ENCODE assay signal across 23 cellular contexts in the genomic region with DNA sequence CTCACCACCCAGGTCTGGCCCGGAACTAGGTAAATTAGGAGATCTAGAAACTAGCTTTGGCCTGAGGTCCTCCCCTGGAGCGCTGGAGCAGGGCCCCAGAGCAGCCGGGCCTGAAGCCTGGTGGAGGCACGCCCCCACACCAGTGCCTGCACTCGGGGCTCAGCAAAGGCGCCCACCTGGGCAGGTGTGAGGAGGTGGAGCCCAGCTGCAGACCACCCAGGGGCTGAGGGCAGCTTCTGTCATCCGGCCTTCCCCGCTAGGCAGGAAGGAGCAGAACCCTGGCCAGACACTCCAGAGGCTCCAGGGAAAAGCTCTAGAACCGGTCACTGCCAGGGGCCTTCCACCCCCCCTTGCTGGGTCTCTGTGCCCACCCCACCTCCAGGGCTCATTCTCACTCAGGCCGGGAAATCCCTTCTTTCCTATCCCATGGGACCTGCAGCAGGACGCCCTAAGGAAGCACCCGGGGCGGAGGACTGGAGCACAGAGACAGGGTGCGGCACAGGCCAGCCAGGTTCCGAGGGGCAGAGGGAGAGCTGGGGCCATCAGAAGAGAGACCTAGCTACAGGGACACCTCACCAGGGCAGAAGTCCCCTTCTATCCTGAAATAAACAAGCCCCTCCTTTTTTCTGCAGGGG.
DNase-seq lines count a peak whose midpoint lies in the region; ATAC-seq, FAIRE-seq and TF ChIP-seq lines count a peak whose summit lies in the region.
"Had no signal": no experiment of that assay in that cellular context is flagged by ENCODE, and none has a peak within 500 bp of the region (broad histone marks: within the 10 kb centered on the region; RNA-seq: fewer than 3 reads in every experiment).

No MANE protein-coding gene starts in this region.

- H3K27ac ChIP-seq in mesendoderm (ENCODE audit: low read depth, low read length) = no peak overlapping the region
- no peak overlapping the region for H3K27ac ChIP-seq in pancreas

- peak overlapping the region; percentile 81 for H3K23ac ChIP-seq in mesendoderm (ENCODE audit: low read length)

- no peak overlapping the region for H3K4ac ChIP-seq in mesendoderm (ENCODE audit: low read depth, low read length)

- intact Hi-C loops in pancreas (cut with DNase I) = no loop called here

- no peak overlapping the region for H2AK5ac ChIP-seq in mesendoderm (ENCODE audit: low read length)

- no peak overlapping the region for H4K8ac ChIP-seq in mesendoderm (ENCODE audit: low read depth, low read length)

- WGBS in mesendoderm (ENCODE audit: extremely low coverage, insufficient coverage, low lambda C conversion rate) = no CpG with 5 or more reads among the region's 15 CpGs
- 84 to 87% methylated on average over 14 to 15 of the region's 15 CpGs for WGBS in pancreas, 2 donors

- no peaks in the 10 kb centered on the region for H3K36me3 ChIP-seq in H7 (replicated peaks; ENCODE audit: control insufficient read depth, insufficient read depth, low read length)
- no peaks in the 10 kb centered on the region for H3K36me3 ChIP-seq in mesendoderm (ENCODE audit: control insufficient read depth, insufficient read depth, low read length)
- H3K36me3 ChIP-seq in pancreas = no peaks in the 10 kb centered on the region
- H3K36me3 ChIP-seq: BE2C had no signal

- no peak overlapping the region for H3K4me2 ChIP-seq in mesendoderm (ENCODE audit: low read length)

- H3K9ac ChIP-seq in mesendoderm (ENCODE audit: low read length) = no peak overlapping the region

- DNase-seq in AG08396 (ENCODE audit: low spot score) (peak; percentile 5), H7 (peak; percentile 75), WTC11 (ENCODE audit: low spot score) (peak; percentile 47), mesendoderm (no peak), pancreas (no peak), GM19240 (ENCODE audit: insufficient read length, low spot score) (no peak)
- DNase-seq: BE2C; Calu3; CD8-positive, alpha-beta T cell; DMS53; EL; HCEC 1CT; NCI-H1105 treated with DMSO at 0.1 percent for 48 hours; NCI-H1694; NCI-H2081 treated with DMSO at 0.1 percent for 48 hours; NK-92 treated with Interleukin-12 subunit alpha and Interleukin-12 subunit beta, amount 100 ng/mL, for 24 hours; OCI-M1; SHP77 treated with DMSO at 0.1 percent for 48 hours had no signal

- CTCF ChIA-PET in WTC11 (lab: Charles Lee) = interaction anchor here (0.7 to 3.0 kb wide), 6 partner anchors 9 to 238 kb away, joined by 3 to 18 read pairs (median 4); no protein-coding TSS in a partner anchor

- no peak overlapping the region for H3K18ac ChIP-seq in mesendoderm (ENCODE audit: low read length)

- no peak overlapping the region for H3K4me3 Mint-ChIP-seq in WTC11
- no peak overlapping the region for H3K4me3 Mint-ChIP-seq in stimulated activated memory B cell treated with anti-CD40 and anti-IgM and Interleukin-4, amounts not matched to agents 10 μg/mL and 1 μg/mL and 100 μg/mL, for 72 hours
- H3K4me3 Mint-ChIP-seq: CD8-positive, alpha-beta T cell had no signal

- no peaks in the 10 kb centered on the region for H3K9me3 ChIP-seq in pancreas
- H3K9me3 ChIP-seq: BE2C had no signal

- H3K4me3 ChIP-seq in H7 (ENCODE audit: insufficient read depth, low read depth, low read length) = no peak overlapping the region
- no peak overlapping the region for H3K4me3 ChIP-seq in mesendoderm (ENCODE audit: low read length)
- H3K4me3 ChIP-seq in pancreas = no peak overlapping the region

- no peak overlapping the region for H3K27ac Mint-ChIP-seq in WTC11
- H3K27ac Mint-ChIP-seq in stimulated activated memory B cell treated with anti-CD40 and anti-IgM and Interleukin-4, amounts not matched to agents 10 μg/mL and 1 μg/mL and 100 μg/mL, for 72 hours = no peak overlapping the region
- H3K27ac Mint-ChIP-seq: CD8-positive, alpha-beta T cell had no signal

- TF ChIP-seq CTCF in WTC11 (IDR thresholded peaks at IDR 0.05) (no peak), pancreas (IDR thresholded peaks at IDR 0.05) (no peak)

- peaks cover 7% of the 10 kb centered on the region for H3K4me1 ChIP-seq in mesendoderm (ENCODE audit: control insufficient read depth, low read depth, low read length)
- H3K4me1 ChIP-seq in pancreas = no peaks in the 10 kb centered on the region
- H3K4me1 ChIP-seq: BE2C had no signal

- no peak for FAIRE-seq in pancreas (lab: Jason Lieb, UNC)
- FAIRE-seq: GM12892, GM18507, HTR-8/SVneo had no signal

- POLR2A ChIA-PET in WTC11 (lab: Charles Lee) = interaction anchor here (0.6 to 1.3 kb wide), 2 partner anchors 12 to 153 kb away, joined by 3 to 4 read pairs; no protein-coding TSS in a partner anchor

- no peaks in the 10 kb centered on the region for H3K79me2 ChIP-seq in mesendoderm (ENCODE audit: control insufficient read depth, insufficient read depth, low read length)

- H2BK5ac ChIP-seq in mesendoderm (ENCODE audit: low read length) = no peak overlapping the region

- H2BK120ac ChIP-seq in mesendoderm (ENCODE audit: low read depth, low read length) = no peak overlapping the region

- peaks cover 80% of the 10 kb centered on the region for H3K4me1 Mint-ChIP-seq in WTC11
- peaks cover 8% of the 10 kb centered on the region for H3K4me1 Mint-ChIP-seq in stimulated activated memory B cell treated with anti-CD40 and anti-IgM and Interleukin-4, amounts not matched to agents 10 μg/mL and 1 μg/mL and 100 μg/mL, for 72 hours

- H2BK15ac ChIP-seq in mesendoderm (replicated peaks; ENCODE audit: low read depth) = no peak overlapping the region

- no peak overlapping the region for H3K56ac ChIP-seq in mesendoderm (ENCODE audit: low read length)

- no peaks in the 10 kb centered on the region for H3K79me1 ChIP-seq in mesendoderm (ENCODE audit: low read length)

- H3K27me3 ChIP-seq in H7 (ENCODE audit: control insufficient read depth, insufficient read depth, low read length) (peaks cover 26% of the 10 kb centered on the region), mesendoderm (ENCODE audit: insufficient read depth, low read length, poor library complexity) (peaks cover 6% of the 10 kb centered on the region), pancreas (no peaks in the 10 kb centered on the region)
- H3K27me3 ChIP-seq: BE2C had no signal

- ATAC-seq in WTC11 (no peak), pancreas (no peak), GM21515 (IDR thresholded peaks at IDR 0.05; ENCODE audit: unreplicated experiment) (no peak)
- ATAC-seq in stimulated activated memory B cell treated with anti-CD40 and anti-IgM and Interleukin-4, amounts not matched to agents 10 μg/mL and 1 μg/mL and 100 μg/mL, for 72 hours = no peak
- ATAC-seq: CD8-positive, alpha-beta T cell had no signal

- H3K27me3 Mint-ChIP-seq in WTC11 (ENCODE audit: low read depth) = peaks cover 36% of the 10 kb centered on the region
- peaks cover 22% of the 10 kb centered on the region for H3K27me3 Mint-ChIP-seq in stimulated activated memory B cell treated with anti-CD40 and anti-IgM and Interleukin-4, amounts not matched to agents 10 μg/mL and 1 μg/mL and 100 μg/mL, for 72 hours

- H4K5ac ChIP-seq in mesendoderm (ENCODE audit: low read length) = no peak overlapping the region

- peaks cover 11% of the 10 kb centered on the region for H3K36me3 Mint-ChIP-seq in WTC11
- no peaks in the 10 kb centered on the region for H3K36me3 Mint-ChIP-seq in stimulated activated memory B cell treated with anti-CD40 and anti-IgM and Interleukin-4, amounts not matched to agents 10 μg/mL and 1 μg/mL and 100 μg/mL, for 72 hours
- H3K36me3 Mint-ChIP-seq: CD8-positive, alpha-beta T cell had no signal

- no peaks in the 10 kb centered on the region for H3K9me3 Mint-ChIP-seq in WTC11
- no peaks in the 10 kb centered on the region for H3K9me3 Mint-ChIP-seq in stimulated activated memory B cell treated with anti-CD40 and anti-IgM and Interleukin-4, amounts not matched to agents 10 μg/mL and 1 μg/mL and 100 μg/mL, for 72 hours
- H3K9me3 Mint-ChIP-seq: CD8-positive, alpha-beta T cell had no signal

TF ChIP-seq in WTC11, 78 proteins besides CTCF, POLR2A, EP300 and RAD21:
- TF ChIP-seq, protein P1, sequence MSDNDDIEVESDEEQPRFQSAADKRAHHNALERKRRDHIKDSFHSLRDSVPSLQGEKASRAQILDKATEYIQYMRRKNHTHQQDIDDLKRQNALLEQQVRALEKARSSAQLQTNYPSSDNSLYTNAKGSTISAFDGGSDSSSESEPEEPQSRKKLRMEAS (CRISPR knock-in tag; IDR thresholded peaks at IDR 0.05) = 0 out of 2 replicates have a peak, but pooled peaks have one; percentile 4
- TF ChIP-seq FOXP1 (CRISPR knock-in tag; IDR thresholded peaks at IDR 0.05; ENCODE audit: borderline replicate concordance) = no peak
- no peak for TF ChIP-seq NFATC4 (CRISPR knock-in tag; IDR thresholded peaks at IDR 0.05)
- TF ChIP-seq, protein P2, sequence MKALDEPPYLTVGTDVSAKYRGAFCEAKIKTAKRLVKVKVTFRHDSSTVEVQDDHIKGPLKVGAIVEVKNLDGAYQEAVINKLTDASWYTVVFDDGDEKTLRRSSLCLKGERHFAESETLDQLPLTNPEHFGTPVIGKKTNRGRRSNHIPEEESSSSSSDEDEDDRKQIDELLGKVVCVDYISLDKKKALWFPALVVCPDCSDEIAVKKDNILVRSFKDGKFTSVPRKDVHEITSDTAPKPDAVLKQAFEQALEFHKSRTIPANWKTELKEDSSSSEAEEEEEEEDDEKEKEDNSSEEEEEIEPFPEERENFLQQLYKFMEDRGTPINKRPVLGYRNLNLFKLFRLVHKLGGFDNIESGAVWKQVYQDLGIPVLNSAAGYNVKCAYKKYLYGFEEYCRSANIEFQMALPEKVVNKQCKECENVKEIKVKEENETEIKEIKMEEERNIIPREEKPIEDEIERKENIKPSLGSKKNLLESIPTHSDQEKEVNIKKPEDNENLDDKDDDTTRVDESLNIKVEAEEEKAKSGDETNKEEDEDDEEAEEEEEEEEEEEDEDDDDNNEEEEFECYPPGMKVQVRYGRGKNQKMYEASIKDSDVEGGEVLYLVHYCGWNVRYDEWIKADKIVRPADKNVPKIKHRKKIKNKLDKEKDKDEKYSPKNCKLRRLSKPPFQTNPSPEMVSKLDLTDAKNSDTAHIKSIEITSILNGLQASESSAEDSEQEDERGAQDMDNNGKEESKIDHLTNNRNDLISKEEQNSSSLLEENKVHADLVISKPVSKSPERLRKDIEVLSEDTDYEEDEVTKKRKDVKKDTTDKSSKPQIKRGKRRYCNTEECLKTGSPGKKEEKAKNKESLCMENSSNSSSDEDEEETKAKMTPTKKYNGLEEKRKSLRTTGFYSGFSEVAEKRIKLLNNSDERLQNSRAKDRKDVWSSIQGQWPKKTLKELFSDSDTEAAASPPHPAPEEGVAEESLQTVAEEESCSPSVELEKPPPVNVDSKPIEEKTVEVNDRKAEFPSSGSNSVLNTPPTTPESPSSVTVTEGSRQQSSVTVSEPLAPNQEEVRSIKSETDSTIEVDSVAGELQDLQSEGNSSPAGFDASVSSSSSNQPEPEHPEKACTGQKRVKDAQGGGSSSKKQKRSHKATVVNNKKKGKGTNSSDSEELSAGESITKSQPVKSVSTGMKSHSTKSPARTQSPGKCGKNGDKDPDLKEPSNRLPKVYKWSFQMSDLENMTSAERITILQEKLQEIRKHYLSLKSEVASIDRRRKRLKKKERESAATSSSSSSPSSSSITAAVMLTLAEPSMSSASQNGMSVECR (CRISPR knock-in tag; IDR thresholded peaks at IDR 0.05; ENCODE audit: borderline replicate concordance) = no peak
- TF ChIP-seq FOXJ3 (CRISPR knock-in tag; IDR thresholded peaks at IDR 0.05; ENCODE audit: borderline replicate concordance) = no peak

Comparison
In these comparisons a context has a peak if more than half of its experiments do, and no peak if none do; other contexts are left out.
1. DNase-seq: peak in AG08396 (single experiment), H7 (single experiment) and WTC11 (single experiment); none in mesendoderm (single experiment), pancreas (0 of 6) and GM19240 (single experiment).